2 cellular contexts compared by ENCODE assay signal in genomic region chr7:13921062-13921461, GRCh38.
TF ChIP-seq lines count a peak whose summit lies in the region.

No MANE protein-coding gene starts in this region.

TF ChIP-seq in SK-N-SH, 30 proteins besides CTCF, POLR2A, EP300 and RAD21 (continued from another document):
- no peak for TF ChIP-seq USF1 (IDR thresholded peaks at IDR 0.05; ENCODE audit: borderline replicate concordance, low read depth)
- no peak for TF ChIP-seq IRF3 (IDR thresholded peaks at IDR 0.05; ENCODE audit: low read depth, low read length)
- TF ChIP-seq NFIC (IDR thresholded peaks at IDR 0.05; ENCODE audit: borderline replicate concordance), result no peak
- TF ChIP-seq USF2 (IDR thresholded peaks at IDR 0.05; ENCODE audit: borderline replicate concordance, low read depth, low read length), result no peak
- TF ChIP-seq PBX3 (IDR thresholded peaks at IDR 0.05), result no peak
- TF ChIP-seq FOXM1 (IDR thresholded peaks at IDR 0.05; ENCODE audit: low read depth), result no peak
- TF ChIP-seq JUND (IDR thresholded peaks at IDR 0.05), result no peak
- TF ChIP-seq EZH2phosphoT487 (IDR thresholded peaks at IDR 0.05; ENCODE audit: borderline replicate concordance, low read depth), result no peak
- TF ChIP-seq CHD2 (IDR thresholded peaks at IDR 0.05; ENCODE audit: low read length, partially characterized antibody), result no peak

TF ChIP-seq in SK-N-SH treated with all-trans-retinoic acid at 6 μM for 48 hours, 23 proteins besides CTCF, POLR2A, EP300 and RAD21 (continued from another document):
- TF ChIP-seq ZC3H10 (CRISPR knock-in tag; IDR thresholded peaks at IDR 0.05) (no peak), POU6F1 (CRISPR knock-in tag; IDR thresholded peaks at IDR 0.05; ENCODE audit: borderline replicate concordance, low read depth) (no peak), TSHZ2 (CRISPR knock-in tag; IDR thresholded peaks at IDR 0.05) (no peak), ZFP3 (CRISPR knock-in tag; IDR thresholded peaks at IDR 0.05) (no peak), ZFP30 (CRISPR knock-in tag; IDR thresholded peaks at IDR 0.05) (no peak), SNAI2 (CRISPR knock-in tag; IDR thresholded peaks at IDR 0.05) (no peak), CREB5 (CRISPR knock-in tag; IDR thresholded peaks at IDR 0.05; ENCODE audit: low read depth) (no peak), ARNTL (CRISPR knock-in tag; IDR thresholded peaks at IDR 0.05; ENCODE audit: borderline replicate concordance, low read depth) (no peak), CSRNP3 (CRISPR knock-in tag; IDR thresholded peaks at IDR 0.05) (no peak), TOX (CRISPR knock-in tag; IDR thresholded peaks at IDR 0.05; ENCODE audit: borderline replicate concordance) (no peak), OSR1 (CRISPR knock-in tag; IDR thresholded peaks at IDR 0.05) (no peak)
